ENCODE assay signal across 2 cellular contexts in genomic region chr1:41360074-41361027, GRCh38.
TF ChIP-seq lines count a peak whose summit lies in the region.

No MANE protein-coding gene starts in this region.

TF ChIP-seq in IMR-90, 13 proteins besides CTCF, POLR2A, EP300 and RAD21:
- TF ChIP-seq SMC3 (IDR thresholded peaks at IDR 0.05; ENCODE audit: low read depth, low read length) (no peak), RCOR1 (IDR thresholded peaks at IDR 0.05; ENCODE audit: insufficient replicate concordance, low read length) (no peak), MAZ (IDR thresholded peaks at IDR 0.05; ENCODE audit: borderline replicate concordance, low read depth, low read length) (no peak), MAFK (IDR thresholded peaks at IDR 0.05; ENCODE audit: low read depth, low read length) (no peak), MXI1 (IDR thresholded peaks at IDR 0.05; ENCODE audit: borderline replicate concordance, low read depth, low read length) (no peak), CHD1 (IDR thresholded peaks at IDR 0.05; ENCODE audit: low read depth, low read length) (no peak), RFX5 (IDR thresholded peaks at IDR 0.05; ENCODE audit: low read depth, low read length) (no peak), NFE2L2 (IDR thresholded peaks at IDR 0.05; ENCODE audit: low read depth, low read length) (no peak), BHLHE40 (IDR thresholded peaks at IDR 0.05; ENCODE audit: low read depth, low read length) (no peak), ELK1 (IDR thresholded peaks at IDR 0.05; ENCODE audit: borderline replicate concordance, low read depth, low read length) (no peak), USF2 (IDR thresholded peaks at IDR 0.05; ENCODE audit: low read depth, low read length) (no peak), CEBPB (IDR thresholded peaks at IDR 0.05; ENCODE audit: low read depth, low read length) (no peak), FOS (IDR thresholded peaks at IDR 0.05; ENCODE audit: low read depth, low read length) (no peak)

TF ChIP-seq in K562, 482 proteins besides CTCF, POLR2A, EP300 and RAD21 (continued from another document and continues in another):
- TF ChIP-seq SLC30A9 (CRISPR knock-in tag; IDR thresholded peaks at IDR 0.05) (no peak), UBTF (IDR thresholded peaks at IDR 0.05; ENCODE audit: borderline replicate concordance in 1 of 2, low read depth in 2 of 2, low read length in 2 of 2) (no peak), TAL1 (IDR thresholded peaks at IDR 0.05) (no peak), NR4A1 (CRISPR knock-in tag; IDR thresholded peaks at IDR 0.05) (no peak), NR4A1 (tag; IDR thresholded peaks at IDR 0.05) (0 out of 2 replicates have a peak, but pooled peaks have one; percentile 25), ZZZ3 (IDR thresholded peaks at IDR 0.05) (no peak), ESRRB (CRISPR knock-in tag; IDR thresholded peaks at IDR 0.05; ENCODE audit: borderline replicate concordance) (no peak), THRB (CRISPR knock-in tag; conservative IDR thresholded peaks at IDR 0.05) (no peak), ZNF592 (IDR thresholded peaks at IDR 0.05) (no peak), SMAD4 (CRISPR knock-in tag; conservative IDR thresholded peaks at IDR 0.05) (no peak), RBM14 (IDR thresholded peaks at IDR 0.05; ENCODE audit: borderline replicate concordance, insufficient read depth, low read depth, low read length) (no peak), RFX5 (IDR thresholded peaks at IDR 0.05; ENCODE audit: low read depth, low read length) (no peak), AFF4 (CRISPR knock-in tag; IDR thresholded peaks at IDR 0.05) (no peak), MYC (IDR thresholded peaks at IDR 0.05; ENCODE audit: low read depth, low read length) (no peak), MYC (CRISPR knock-in tag; IDR thresholded peaks at IDR 0.05; ENCODE audit: borderline replicate concordance, low read depth) (no peak), PREB (CRISPR knock-in tag; IDR thresholded peaks at IDR 0.05) (no peak), ETV1 (tag; conservative IDR thresholded peaks at IDR 0.05; ENCODE audit: low read depth) (no peak), NFIC (IDR thresholded peaks at IDR 0.05) (no peak), NR2C2 (CRISPR knock-in tag; IDR thresholded peaks at IDR 0.05) (no peak), NR2C2 (tag; IDR thresholded peaks at IDR 0.05) (0 out of 2 replicates have a peak, but pooled peaks have one; percentile 36), ZKSCAN3 (CRISPR knock-in tag; IDR thresholded peaks at IDR 0.05) (no peak), TOE1 (IDR thresholded peaks at IDR 0.05; ENCODE audit: borderline replicate concordance) (0 out of 2 replicates have a peak, but pooled peaks have one; percentile 21), TOE1 (CRISPR knock-in tag; IDR thresholded peaks at IDR 0.05; ENCODE audit: borderline replicate concordance, low read depth) (no peak), RB1 (IDR thresholded peaks at IDR 0.05; ENCODE audit: low read depth) (no peak), TCF7L2 (IDR thresholded peaks at IDR 0.05; ENCODE audit: low read depth, low read length) (no peak), STAT6 (CRISPR knock-in tag; IDR thresholded peaks at IDR 0.05) (0 out of 2 replicates have a peak, but pooled peaks have one; percentile 39), ATF7 (IDR thresholded peaks at IDR 0.05) (0 out of 2 replicates have a peak, but pooled peaks have one; percentile 25), ZFP30 (CRISPR knock-in tag; IDR thresholded peaks at IDR 0.05; ENCODE audit: borderline replicate concordance) (no peak), ZNF232 (CRISPR knock-in tag; IDR thresholded peaks at IDR 0.05) (no peak), ZSCAN29 (IDR thresholded peaks at IDR 0.05) (peak; percentile 57; the same call in 1 of the 2 replicates), SRSF3 (IDR thresholded peaks at IDR 0.05; ENCODE audit: insufficient read depth, low read length) (no peak), ELK1 (CRISPR knock-in tag; IDR thresholded peaks at IDR 0.05) (no peak), KAT7 (CRISPR knock-in tag; IDR thresholded peaks at IDR 0.05; ENCODE audit: borderline replicate concordance) (no peak), FOXA3 (CRISPR knock-in tag; conservative IDR thresholded peaks at IDR 0.05 in 1 of 2, IDR thresholded peaks at IDR 0.05 in 1 of 2) (peak in 1 of 2 experiments; percentile 42; a peak in 2 of 4 replicates), CBX1 (IDR thresholded peaks at IDR 0.05; ENCODE audit: low read depth) (no peak), PCBP1 (IDR thresholded peaks at IDR 0.05; ENCODE audit: low read depth, low read length, poor library complexity, severe bottlenecking) (no peak)
